20 cellular contexts compared by ENCODE assay signal in genomic region chr7:123711832-123712293, GRCh38. TPM values are rescaled to one million over a fixed set of nuclear protein-coding genes. Genes with fewer than 3 reads are reported as not detected.
A peak's percentile ranks its signal among the peaks of the same experiment; 100 is the strongest.
DNase-seq lines count a peak whose midpoint lies in the region; ATAC-seq and TF ChIP-seq lines count a peak whose summit lies in the region.
"Had no signal": no experiment of that assay in that cellular context is flagged by ENCODE, and none has a peak within 500 bp of the region (broad histone marks: within the 10 kb centered on the region; RNA-seq: fewer than 3 reads in every experiment).

No MANE protein-coding gene starts in this region.

- no peak overlapping the region for H3K4me3 ChIP-seq in mammary epithelial cell (replicated peaks in 1 of 3; ENCODE audit: insufficient read depth in 1 of 3, low read depth in 2 of 3, low read length in 3 of 3)
- H3K4me3 ChIP-seq in breast epithelium: no peak overlapping the region
- H3K4me3 ChIP-seq: colonic mucosa, heart left ventricle, spleen had no signal

- H4K20me1 ChIP-seq in mammary epithelial cell (ENCODE audit: insufficient read depth, low read length): peaks cover 3% of the 10 kb centered on the region

- peaks cover 11% of the 10 kb centered on the region for H3K36me3 ChIP-seq in mammary epithelial cell (ENCODE audit: insufficient read depth, low read length)
- H3K36me3 ChIP-seq in breast epithelium: peaks cover 4% of the 10 kb centered on the region
- H3K36me3 ChIP-seq: colonic mucosa had no signal

- H3K9me3 ChIP-seq in mammary epithelial cell (replicated peaks; ENCODE audit: insufficient read depth, low read length) (no peaks in the 10 kb centered on the region), breast epithelium (no peaks in the 10 kb centered on the region)
- H3K9me3 ChIP-seq: colonic mucosa, heart left ventricle, spleen had no signal

- H2AFZ ChIP-seq in mammary epithelial cell (ENCODE audit: low read depth, low read length): no peak overlapping the region
- H2AFZ ChIP-seq: parathyroid adenoma had no signal

- dilution Hi-C loops in mammary epithelial cell (cut with HindIII; ENCODE audit: low sequenced_read_pairs): no loop called here

- H3K4me1 ChIP-seq in mammary epithelial cell (ENCODE audit: insufficient read depth, low read length) (peaks cover 35% of the 10 kb centered on the region), breast epithelium (peaks cover 0 to 4% of the 10 kb centered on the region in 2 donors)
- H3K4me1 ChIP-seq: colonic mucosa had no signal

- peaks cover 56% of the 10 kb centered on the region for H3K4me1 Mint-ChIP-seq in stimulated activated naive CD8-positive, alpha-beta T cell treated with anti-CD3 and anti-CD28 coated beads, Interleukin-15, amount 100 ng/mL, for 72 hours

- H3K27ac Mint-ChIP-seq in activated naive CD4-positive, alpha-beta T cell treated with anti-CD3 and anti-CD28 coated beads, Interleukin-2, amount 50 U/mL, for 72 hours: peak overlapping the region in 1 of 2 donors; percentile 66
- H3K27ac Mint-ChIP-seq in stimulated activated naive CD8-positive, alpha-beta T cell treated with anti-CD3 and anti-CD28 coated beads, Interleukin-15, amount 100 ng/mL, for 72 hours: peak overlapping the region in 1 of 2 donors; percentile 54

- DNase-seq in mammary epithelial cell: peak; percentile 12
- DNase-seq in breast epithelium (ENCODE audit: low spot score in 2 of 2): no peak
- peak; percentile 29 for DNase-seq in KBM-7
- no peak for DNase-seq in activated naive CD4-positive, alpha-beta T cell treated with anti-CD3 and anti-CD28 coated beads, Interleukin-2, amount 50 U/mL, for 72 hours (ENCODE audit: low spot score in 2 of 2)
- no peak for DNase-seq in stimulated activated naive CD8-positive, alpha-beta T cell treated with anti-CD3 and anti-CD28 coated beads, Interleukin-15, amount 100 ng/mL, for 72 hours
- no peak for DNase-seq in NCI-H187 (lab: John Stamatoyannopoulos, UW)
- DNase-seq in DMS153 (lab: John Stamatoyannopoulos, UW): no peak
- no peak for DNase-seq in NK-92 (lab: John Stamatoyannopoulos, UW; ENCODE audit: unreplicated experiment)
- DNase-seq: aorta, colonic mucosa, heart left ventricle, NCI-H1930, spleen, T-helper 9 cell had no signal

- no peaks in the 10 kb centered on the region for H3K27me3 Mint-ChIP-seq in stimulated activated naive CD8-positive, alpha-beta T cell treated with anti-CD3 and anti-CD28 coated beads, Interleukin-15, amount 100 ng/mL, for 72 hours

- BruUV-seq in mammary epithelial cell (replicated peaks; lab: Mats Ljungman, UMichigan): no TSS peak

- intact Hi-C loops in mammary epithelial cell (cut with micrococcal nuclease) (loop anchor here (2.0 kb wide), 1 partner anchor 35 kb away; no protein-coding TSS in a partner anchor), breast epithelium (cut with DNase I; ENCODE audit: low total_unique reads) (no loop called here)

- no peaks in the 10 kb centered on the region for H3K36me3 Mint-ChIP-seq in activated naive CD4-positive, alpha-beta T cell treated with anti-CD3 and anti-CD28 coated beads, Interleukin-2, amount 50 U/mL, for 72 hours

- H3K79me2 ChIP-seq in mammary epithelial cell (ENCODE audit: insufficient read depth, low read length): peaks cover 78% of the 10 kb centered on the region

- TF ChIP-seq POLR2A in breast epithelium (IDR thresholded peaks at IDR 0.05): no peak

- TF ChIP-seq CTCF in mammary epithelial cell (conservative IDR thresholded peaks at IDR 0.05 in 1 of 2, IDR thresholded peaks at IDR 0.05 in 1 of 2; ENCODE audit: extremely low read depth in 1 of 2, insufficient read depth in 1 of 2, low read depth in 1 of 2, low read length in 2 of 2) (no peak), breast epithelium (IDR thresholded peaks at IDR 0.05) (no peak)

- peak overlapping the region; percentile 50 to 59 for H3K4me3 Mint-ChIP-seq in stimulated activated naive CD8-positive, alpha-beta T cell treated with anti-CD3 and anti-CD28 coated beads, Interleukin-15, amount 100 ng/mL, for 72 hours

- CTCF ChIA-PET in mammary epithelial cell (lab: Charles Lee; ENCODE audit: low non-redundant PET): interaction anchor here (0.5 kb wide), 1 partner anchor 944 kb away, joined by 6 read pairs; no protein-coding TSS in a partner anchor

- no peak overlapping the region for H3K9ac ChIP-seq in mammary epithelial cell (ENCODE audit: insufficient read depth, low read length)
- H3K9ac ChIP-seq: parathyroid adenoma had no signal

- H3K9me3 Mint-ChIP-seq in activated naive CD4-positive, alpha-beta T cell treated with anti-CD3 and anti-CD28 coated beads, Interleukin-2, amount 50 U/mL, for 72 hours: no peaks in the 10 kb centered on the region
- no peaks in the 10 kb centered on the region for H3K9me3 Mint-ChIP-seq in stimulated activated naive CD8-positive, alpha-beta T cell treated with anti-CD3 and anti-CD28 coated beads, Interleukin-15, amount 100 ng/mL, for 72 hours

- no peaks in the 10 kb centered on the region for H3K27me3 ChIP-seq in mammary epithelial cell (ENCODE audit: insufficient read depth, low read length)
- no peaks in the 10 kb centered on the region for H3K27me3 ChIP-seq in breast epithelium
- H3K27me3 ChIP-seq: colonic mucosa, heart left ventricle, spleen had no signal

- in situ Hi-C loops in mammary epithelial cell (cut with MboI; ENCODE audit: low sequenced_read_pairs in 2 of 2): no loop called here
- in situ Hi-C loops in KBM-7 (cut with MboI; ENCODE audit: low pct_unique_long_range_greater_than_20kb, low sequenced_read_pairs): no loop called here

- H3K4me2 ChIP-seq in mammary epithelial cell (ENCODE audit: insufficient read depth, low read depth, low read length): peak overlapping the region; percentile 37

- peak; percentile 76 to 90 for ATAC-seq in activated naive CD4-positive, alpha-beta T cell treated with anti-CD3 and anti-CD28 coated beads, Interleukin-2, amount 50 U/mL, for 72 hours
- peak; percentile 82 for ATAC-seq in stimulated activated naive CD8-positive, alpha-beta T cell treated with anti-CD3 and anti-CD28 coated beads, Interleukin-15, amount 100 ng/mL, for 72 hours
- ATAC-seq: heart left ventricle had no signal

- H3K27ac ChIP-seq in mammary epithelial cell (ENCODE audit: insufficient read depth, low read depth, low read length) (peak overlapping the region; percentile 41), breast epithelium (no peak overlapping the region)
- H3K27ac ChIP-seq: colonic mucosa, heart left ventricle, parathyroid adenoma, RWPE1, spleen had no signal

RNA-seq across cellular contexts. Expression of gene WASL, which starts 36.9 kb away (rescaled TPM):
- 10 to 100 TPM; 26.3 to 45.6 TPM for total RNA-seq in mammary epithelial cell
- 13.2 TPM for polyA plus RNA-seq in mammary epithelial cell
- 18.0 TPM for polyA minus RNA-seq in mammary epithelial cell
- total RNA-seq in breast epithelium: 10 to 100 TPM; 27.8 to 38.3 (median 37.8) TPM
- total RNA-seq in activated naive CD4-positive, alpha-beta T cell treated with anti-CD3 and anti-CD28 coated beads, Interleukin-2, amount 50 U/mL, for 72 hours: 1 to 10 TPM; 5.3 to 7.8 TPM

RNA-seq across cellular contexts. Expression of gene LMOD2, which starts 56.2 kb away (rescaled TPM):
- not detected for total RNA-seq in mammary epithelial cell
- polyA plus RNA-seq in mammary epithelial cell: not detected
- polyA minus RNA-seq in mammary epithelial cell: not detected
- not detected for total RNA-seq in breast epithelium
- not detected for total RNA-seq in activated naive CD4-positive, alpha-beta T cell treated with anti-CD3 and anti-CD28 coated beads, Interleukin-2, amount 50 U/mL, for 72 hours
- total RNA-seq: aorta, colonic mucosa, HT-29, kidney epithelial cell, MCF 10A, mononuclear cell, spleen had no signal

Comparison
In these comparisons a context has a peak if more than half of its experiments do, and no peak if none do; other contexts are left out.
1. DNase-seq: peak in mammary epithelial cell (single experiment) and KBM-7 (single experiment); none in breast epithelium (0 of 2), activated naive CD4-positive, alpha-beta T cell treated with anti-CD3 and anti-CD28 coated beads, Interleukin-2, amount 50 U/mL, for 72 hours (0 of 2), stimulated activated naive CD8-positive, alpha-beta T cell treated with anti-CD3 and anti-CD28 coated beads, Interleukin-15, amount 100 ng/mL, for 72 hours (0 of 2), NCI-H187 (0 of 2), DMS153 (single experiment) and NK-92 (single experiment).